16 cellular contexts compared by ENCODE assay signal in the genomic region with DNA sequence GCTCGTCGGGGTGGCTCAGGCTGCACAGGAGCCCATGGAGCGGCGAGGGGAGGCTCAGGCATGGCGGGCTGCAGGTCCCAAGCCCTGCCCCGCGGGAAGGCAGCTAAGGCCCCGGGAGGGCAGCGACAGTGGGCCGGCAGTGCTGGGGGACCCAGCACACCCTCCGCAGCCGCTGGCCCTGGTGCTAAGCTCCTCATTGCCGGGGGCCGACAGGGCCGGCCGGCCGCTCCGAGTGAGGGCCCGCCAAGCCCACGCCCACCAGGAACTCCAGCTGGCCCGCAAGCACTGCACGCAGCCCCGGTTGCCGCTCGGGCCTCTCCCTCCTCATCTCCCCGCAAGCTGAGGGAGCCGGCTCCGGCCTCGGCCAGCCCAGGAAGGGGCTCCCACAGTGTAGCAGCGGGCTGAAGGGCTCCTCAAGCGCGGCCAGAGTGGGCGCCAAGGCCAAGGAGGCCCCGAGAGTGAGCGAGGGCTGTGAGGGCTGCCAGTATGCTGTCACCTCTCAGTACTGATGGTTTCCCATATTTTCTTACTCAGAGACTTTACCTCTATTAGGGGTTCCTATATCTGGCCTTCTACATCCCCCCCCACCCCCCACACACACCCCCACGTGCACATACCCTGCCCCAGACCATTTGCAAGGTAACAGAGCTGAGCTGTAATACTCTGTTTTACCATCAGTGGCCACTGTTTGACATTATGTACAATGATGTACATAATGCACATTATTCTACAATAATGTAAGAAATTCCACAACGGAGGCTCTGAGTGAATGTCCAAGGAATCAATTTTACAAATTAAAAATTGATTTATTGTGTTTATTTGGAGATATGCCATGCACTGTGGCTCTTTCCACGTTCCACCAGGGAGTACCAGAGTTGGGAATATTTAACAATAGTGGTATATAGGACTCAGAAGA. TPM values are rescaled to one million over a fixed set of nuclear protein-coding genes. Genes with fewer than 3 reads are reported as not detected.
DNase-seq lines count a peak whose midpoint lies in the region; ATAC-seq and TF ChIP-seq lines count a peak whose summit lies in the region.
"Had no signal": no experiment of that assay in that cellular context is flagged by ENCODE, and none has a peak within 500 bp of the region (broad histone marks: within the 10 kb centered on the region; RNA-seq: fewer than 3 reads in every experiment).

No MANE protein-coding gene starts in this region.

- no peak overlapping the region for H2BK20ac ChIP-seq in IMR-90 (ENCODE audit: low read depth, low read length)

- no peak overlapping the region for H4K8ac ChIP-seq in IMR-90 (ENCODE audit: low read depth in 2 of 2, low read length in 2 of 2)

- no peak overlapping the region for H2AK9ac ChIP-seq in IMR-90 (replicated peaks; ENCODE audit: low read depth, low read length, poor library complexity)

- no peak overlapping the region for H2BK5ac ChIP-seq in IMR-90 (ENCODE audit: low read depth, low read length, poor library complexity, severe bottlenecking)

- no peak overlapping the region for H3K9ac ChIP-seq in IMR-90 (ENCODE audit: low read depth, low read length)

- H4K20me1 ChIP-seq in IMR-90 (ENCODE audit: insufficient read depth, low read length) (no peaks in the 10 kb centered on the region), osteoblast (ENCODE audit: insufficient read depth, low read length) (no peaks in the 10 kb centered on the region)

- H3K4me1 ChIP-seq in IMR-90 (ENCODE audit: control insufficient read depth, insufficient read depth, low read length) (peaks cover 12% of the 10 kb centered on the region), osteoblast (ENCODE audit: insufficient read depth, low read length) (no peaks in the 10 kb centered on the region), gastroesophageal sphincter (peaks cover 0 to 19% (median 4%) of the 10 kb centered on the region in 3 donors)

- peaks cover 0 to 3% of the 10 kb centered on the region in 2 experiments; a peak in 1 of 4 replicates for H3K79me1 ChIP-seq in IMR-90 (ENCODE audit: low read depth in 1 of 2, low read length in 2 of 2)

- TF ChIP-seq RAD21 in IMR-90 (IDR thresholded peaks at IDR 0.05; ENCODE audit: low read length): no peak

- H2AK5ac ChIP-seq in IMR-90 (ENCODE audit: low read depth, low read length): no peak overlapping the region

- in situ Hi-C loops in IMR-90 (cut with MboI; ENCODE audit: low sequenced_read_pairs): no loop called here

- H2AFZ ChIP-seq in IMR-90 (replicated peaks; ENCODE audit: low read length, poor library complexity) (no peak overlapping the region), osteoblast (ENCODE audit: low read length) (no peak overlapping the region)

- H3K23ac ChIP-seq in IMR-90 (ENCODE audit: low read depth, low read length): no peak overlapping the region

- TF ChIP-seq CTCF in IMR-90 (conservative IDR thresholded peaks at IDR 0.05; ENCODE audit: low read depth, low read length): peak; percentile 28
- peak; percentile 25 for TF ChIP-seq CTCF in cardiac fibroblast (IDR thresholded peaks at IDR 0.05; ENCODE audit: low read depth, low read length)
- TF ChIP-seq CTCF in osteoblast (IDR thresholded peaks at IDR 0.05; ENCODE audit: extremely low read depth, low read depth, low read length): peak; percentile 24
- TF ChIP-seq CTCF in gastroesophageal sphincter (IDR thresholded peaks at IDR 0.05): peak in 1 of 4 experiments; percentile 14

- H4K5ac ChIP-seq in IMR-90 (ENCODE audit: low read depth, low read length): no peak overlapping the region

- H2BK120ac ChIP-seq in IMR-90 (ENCODE audit: low read depth, low read length): no peak overlapping the region

- no peak for ATAC-seq in IMR-90 (ENCODE audit: low read depth)
- ATAC-seq in gastroesophageal sphincter: no peak
- ATAC-seq in HG03432 (IDR thresholded peaks at IDR 0.05; ENCODE audit: unreplicated experiment): no peak
- ATAC-seq: A549; activated CD8-positive, alpha-beta T cell treated with anti-CD3 and anti-CD28 coated beads, Interleukin-2, amount 10 ng/mL, durations not matched to agents 7 days and 5 days had no signal

- H2BK15ac ChIP-seq in IMR-90 (ENCODE audit: low read depth, low read length): no peak overlapping the region

- intact Hi-C loops in IMR-90 (cut with micrococcal nuclease): no loop called here

- H3K9me3 ChIP-seq in IMR-90 (ENCODE audit: control insufficient read depth, insufficient read depth, low read length) (no peaks in the 10 kb centered on the region), osteoblast (ENCODE audit: low read depth, low read length) (no peaks in the 10 kb centered on the region), gastroesophageal sphincter (no peaks in the 10 kb centered on the region)
- H3K9me3 ChIP-seq: A549 had no signal

- H3K36me3 ChIP-seq in IMR-90 (ENCODE audit: control insufficient read depth, insufficient read depth, low read length) (no peaks in the 10 kb centered on the region), osteoblast (ENCODE audit: insufficient read depth, low read length) (no peaks in the 10 kb centered on the region), gastroesophageal sphincter (no peaks in the 10 kb centered on the region)

- BruUV-seq in IMR-90 (replicated peaks; lab: Mats Ljungman, UMichigan): no TSS peak

- H4K91ac ChIP-seq in IMR-90 (ENCODE audit: insufficient read depth, low read depth, low read length): no peak overlapping the region

- TF ChIP-seq POLR2A in IMR-90 (IDR thresholded peaks at IDR 0.05; ENCODE audit: low read depth, low read length): no peak
- TF ChIP-seq POLR2A in gastroesophageal sphincter (IDR thresholded peaks at IDR 0.05): no peak

- H3K4ac ChIP-seq in IMR-90 (ENCODE audit: low read depth, low read length): no peak overlapping the region

- no peak overlapping the region for H3K14ac ChIP-seq in IMR-90 (replicated peaks; ENCODE audit: low read depth, low read length)

- H3K4me3 ChIP-seq in IMR-90 (ENCODE audit: insufficient read depth, low read depth, low read length) (no peak overlapping the region), cardiac fibroblast (replicated peaks in 1 of 2; ENCODE audit: low read depth in 2 of 2, low read length in 2 of 2) (no peak overlapping the region), osteoblast (ENCODE audit: insufficient read depth, low read length) (no peak overlapping the region), gastroesophageal sphincter (no peak overlapping the region)
- H3K4me3 ChIP-seq: A549 had no signal

- dilution Hi-C loops in IMR-90 (cut with HindIII; ENCODE audit: low sequenced_read_pairs, unreplicated experiment): no loop called here

- TF ChIP-seq EP300 in gastroesophageal sphincter (IDR thresholded peaks at IDR 0.05): no peak

- no peaks in the 10 kb centered on the region for H3K79me2 ChIP-seq in osteoblast (ENCODE audit: insufficient read depth, low read length)

- H3K18ac ChIP-seq in IMR-90 (ENCODE audit: low read depth, low read length): no peak overlapping the region

- H3K27me3 ChIP-seq in IMR-90 (ENCODE audit: control insufficient read depth, insufficient read depth, low read length): peaks cover 4% of the 10 kb centered on the region; the same call in 1 of the 2 replicates
- H3K27me3 ChIP-seq in osteoblast (ENCODE audit: insufficient read depth, low read length): peaks cover 30% of the 10 kb centered on the region
- H3K27me3 ChIP-seq in gastroesophageal sphincter: peaks cover 60% of the 10 kb centered on the region

- DNase-seq in DMS53 (lab: John Stamatoyannopoulos, UW) (peak; percentile 8), DMS53 treated with DMSO at 0.1 percent for 48 hours (lab: John Stamatoyannopoulos, UW; ENCODE audit: unreplicated experiment) (no peak), IMR-90 (no peak), cardiac fibroblast (ENCODE audit: low read depth in 2 of 2) (peak in 1 of 2 donors; percentile 18), osteoblast (ENCODE audit: insufficient read length, low spot score, missing footprints) (peak; percentile 70), NCI-H2081 (lab: John Stamatoyannopoulos, UW) (no peak)
- DNase-seq: activated CD8-positive, alpha-beta T cell treated with anti-CD3 and anti-CD28 coated beads, Interleukin-2, amount 10 ng/mL, durations not matched to agents 7 days and 5 days; activated naive CD4-positive, alpha-beta T cell treated with anti-CD3 and anti-CD28 coated beads, Interleukin-2, amount 50 U/mL, for 16 hours; cerebellar nuclear complex; naive B cell; NCI-H1694; OCI-M1; small intestine had no signal

- no peak overlapping the region for H3K4me2 ChIP-seq in IMR-90 (ENCODE audit: low read depth, low read length)
- H3K4me2 ChIP-seq in osteoblast (ENCODE audit: insufficient read depth, low read length): no peak overlapping the region
- H3K4me2 ChIP-seq: A549 had no signal

- H3K56ac ChIP-seq in IMR-90 (ENCODE audit: extremely low read depth, insufficient read depth, low read length): no peak overlapping the region

- POLR2A ChIA-PET in IMR-90 (lab: Charles Lee; ENCODE audit: unreplicated experiment): no interaction called here

- H3K27ac ChIP-seq in IMR-90 (ENCODE audit: insufficient read depth, low read length) (no peak overlapping the region), osteoblast (ENCODE audit: low read depth, low read length) (no peak overlapping the region), gastroesophageal sphincter (no peak overlapping the region)
- H3K27ac ChIP-seq: A549 had no signal

- 94% methylated on average over 15 of the region's 38 CpGs; no CpG with 5 or more reads in 1 of the 2 experiments for WGBS in IMR-90 (ENCODE audit: extremely low coverage in 2 of 2, insufficient read length in 1 of 2), 2 experiments
- WGBS in gastroesophageal sphincter (ENCODE audit: low coverage in 1 of 2), 2 donors: 32 to 71% methylated on average over 3 to 5 of the region's 38 CpGs

- H3K9me1 ChIP-seq in IMR-90 (ENCODE audit: insufficient read depth, low read length): peaks cover 2% of the 10 kb centered on the region

- CTCF ChIA-PET in IMR-90 (lab: Yijun Ruan, JAX): no interaction called here

TF ChIP-seq in IMR-90, 13 proteins besides CTCF, POLR2A, EP300 and RAD21:
- TF ChIP-seq MXI1 (IDR thresholded peaks at IDR 0.05; ENCODE audit: borderline replicate concordance, low read depth, low read length) (no peak), CHD1 (IDR thresholded peaks at IDR 0.05; ENCODE audit: low read depth, low read length) (no peak), RCOR1 (IDR thresholded peaks at IDR 0.05; ENCODE audit: insufficient replicate concordance, low read length) (no peak)

RNA-seq across cellular contexts. Expression of a gene that starts 3.7 kb away (rescaled TPM):
- total RNA-seq in IMR-90 (2012; rRNA removed) (18.1 and 18.5 TPM in 2 replicates), osteoblast (under 0.01 TPM in 1 of 2 replicates, not detected in the other), gastroesophageal sphincter (1 to 10 TPM in 3 of 4 donors, under 1 TPM in 1; 0.89 to 4.7 (median 2.3) TPM)
- polyA plus RNA-seq in IMR-90 (2012; rRNA removed): 14.1 and 15.4 TPM in 2 replicates
- polyA plus RNA-seq in IMR-90 (2012; cell fraction: cytosol; rRNA removed): 7.3 TPM in 2 replicates
- polyA plus RNA-seq in IMR-90 (2012; cell fraction: nucleus; rRNA removed; ENCODE audit: low replicate concordance): 2.4 and 9.5 TPM in 2 replicates
- total RNA-seq: activated CD8-positive, alpha-beta T cell treated with anti-CD3 and anti-CD28 coated beads, Interleukin-2, amount 10 ng/mL, durations not matched to agents 7 days and 5 days had no signal
- polyA plus RNA-seq: A549 had no signal

Comparison
In these comparisons a context has a peak if more than half of its experiments do, and no peak if none do; other contexts are left out.
1. DNase-seq: peak in DMS53 (single experiment) and osteoblast (single experiment); none in DMS53 treated with DMSO at 0.1 percent for 48 hours (single experiment), IMR-90 (single experiment) and NCI-H2081 (0 of 2).